27 cellular contexts compared by ENCODE assay signal in genomic region chr7:158723714-158724385, GRCh38.
"Had no signal": no experiment of that assay in that cellular context is flagged by ENCODE, and none has a peak within 500 bp of the region (broad histone marks: within the 10 kb centered on the region; RNA-seq: fewer than 3 reads in every experiment).

No MANE protein-coding gene starts in this region.

- H3K36me3 ChIP-seq: brain microvascular endothelial cell, right atrium auricular region, spleen, thoracic aorta had no signal

- FAIRE-seq: astrocyte, endothelial cell of umbilical vein, urothelium cell line had no signal

- ATAC-seq: activated T-cell treated with anti-CD3 and anti-CD28 coated beads, Interleukin-2, amount 50 U/mL, for 4 hours; activated T-helper 17 cell treated with anti-CD3 and anti-CD28 coated beads, Interleukin-2, amount 50 U/mL, for 72 hours; effector memory CD8-positive, alpha-beta T cell; naive thymus-derived CD4-positive, alpha-beta T cell; T-helper 17 cell had no signal

- H3K4me1 ChIP-seq: heart right ventricle, parathyroid adenoma, right atrium auricular region, spleen had no signal

- H3K4me3 Mint-ChIP-seq: activated T-cell treated with anti-CD3 and anti-CD28 coated beads, Interleukin-2, amount 50 U/mL, for 4 hours; activated T-helper 17 cell treated with anti-CD3 and anti-CD28 coated beads, Interleukin-2, amount 50 U/mL, for 72 hours; effector memory CD8-positive, alpha-beta T cell; memory B cell; T-helper 17 cell had no signal

- H3K27me3 Mint-ChIP-seq: activated T-helper 17 cell treated with anti-CD3 and anti-CD28 coated beads, Interleukin-2, amount 50 U/mL, for 72 hours had no signal

- H3K9me3 ChIP-seq: heart right ventricle, right atrium auricular region, spleen, thoracic aorta had no signal

- H3K9ac ChIP-seq: parathyroid adenoma had no signal

- H3K27ac ChIP-seq: brain microvascular endothelial cell, heart right ventricle, parathyroid adenoma, right atrium auricular region, spleen, thoracic aorta had no signal

- H3K27me3 ChIP-seq: brain microvascular endothelial cell, heart right ventricle, right atrium auricular region, spleen had no signal

- H3K4me3 ChIP-seq: heart right ventricle, right atrium auricular region, spleen, thoracic aorta had no signal

- H3K27ac Mint-ChIP-seq: activated T-helper 17 cell treated with anti-CD3 and anti-CD28 coated beads, Interleukin-2, amount 50 U/mL, for 72 hours; effector memory CD8-positive, alpha-beta T cell; memory B cell; T-helper 17 cell had no signal

- H3K9me3 Mint-ChIP-seq: activated T-helper 17 cell treated with anti-CD3 and anti-CD28 coated beads, Interleukin-2, amount 50 U/mL, for 72 hours; memory B cell had no signal

- H2AFZ ChIP-seq: parathyroid adenoma had no signal

- H3K79me2 ChIP-seq: parathyroid adenoma had no signal

- H3K4me1 Mint-ChIP-seq: activated T-helper 17 cell treated with anti-CD3 and anti-CD28 coated beads, Interleukin-2, amount 50 U/mL, for 72 hours had no signal

- DNase-seq: activated CD4-positive, alpha-beta T cell treated with anti-CD3 and anti-CD28 coated beads for 1 hour; activated gamma-delta T cell treated with Interleukin-2 at 50 U/mL for 16 hours; activated naive CD4-positive, alpha-beta T cell treated with anti-CD3 and anti-CD28 coated beads, Interleukin-2, amount 50 U/mL, for 16 hours; activated T-cell treated with anti-CD3 and anti-CD28 coated beads, Interleukin-2, amount 50 U/mL, for 4 hours; amniotic stem cell; brain microvascular endothelial cell; caudate nucleus; cortex of kidney; effector memory CD8-positive, alpha-beta T cell; foreskin fibroblast; heart right ventricle; midbrain; naive thymus-derived CD4-positive, alpha-beta T cell; nucleus accumbens; spleen; stimulated activated naive CD4-positive, alpha-beta T cell treated with Interleukin-2 at 50 U/mL for 16 hours; T-helper 17 cell; T1000; trophoblast cell had no signal
